Comparison of ENCODE assay signal across 19 cellular contexts in genomic region chr10:124173298-124173900, GRCh38.
"Had no signal": no experiment of that assay in that cellular context is flagged by ENCODE, and none has a peak within 500 bp of the region (broad histone marks: within the 10 kb centered on the region; RNA-seq: fewer than 3 reads in every experiment).

No MANE protein-coding gene starts in this region.

- H3K4me3 ChIP-seq: cardiac muscle cell, dorsolateral prefrontal cortex, left lung, upper lobe of right lung had no signal

- H3K4me1 Mint-ChIP-seq: endodermal cell had no signal

- H3K36me3 Mint-ChIP-seq: activated naive CD8-positive, alpha-beta T cell treated with anti-CD3 and anti-CD28 coated beads, Interleukin-2, amount 10 ng/mL, durations not matched to agents 7 days and 5 days had no signal

- H3K27me3 ChIP-seq: cardiac muscle cell, dorsolateral prefrontal cortex, foreskin keratinocyte, upper lobe of right lung had no signal

- H3K4me3 Mint-ChIP-seq: activated naive CD8-positive, alpha-beta T cell treated with anti-CD3 and anti-CD28 coated beads, Interleukin-2, amount 10 ng/mL, durations not matched to agents 7 days and 5 days; activated T-cell treated with anti-CD3 and anti-CD28 coated beads, Interleukin-2, amount 50 U/mL, for 24 hours; endodermal cell had no signal

- H3K27ac Mint-ChIP-seq: activated naive CD8-positive, alpha-beta T cell treated with anti-CD3 and anti-CD28 coated beads, Interleukin-2, amount 10 ng/mL, durations not matched to agents 7 days and 5 days; activated T-cell treated with anti-CD3 and anti-CD28 coated beads, Interleukin-2, amount 50 U/mL, for 24 hours; activated T-helper 2 cell treated with anti-CD3 and anti-CD28 coated beads, Interferon-gamma antibody, Interleukin-2, Interleukin-4, amounts not matched to agents 10 μg/mL and 5 μg/mL and 100 μg/mL, durations not matched to agents 14 hours and 24 hours and 36 hours; endodermal cell had no signal

- H3K9me3 Mint-ChIP-seq: activated naive CD8-positive, alpha-beta T cell treated with anti-CD3 and anti-CD28 coated beads, Interleukin-2, amount 10 ng/mL, durations not matched to agents 7 days and 5 days; activated T-cell treated with anti-CD3 and anti-CD28 coated beads, Interleukin-2, amount 50 U/mL, for 24 hours; activated T-helper 2 cell treated with anti-CD3 and anti-CD28 coated beads, Interferon-gamma antibody, Interleukin-2, Interleukin-4, amounts not matched to agents 10 μg/mL and 5 μg/mL and 100 μg/mL, durations not matched to agents 14 hours and 24 hours and 36 hours; endodermal cell had no signal

- H3K36me3 ChIP-seq: cardiac muscle cell, left lung, neutrophil, upper lobe of right lung, WERI-Rb-1 had no signal

- DNase-seq: activated CD4-positive, alpha-beta T cell treated with anti-CD3 and anti-CD28 coated beads, Interleukin-2, amount 50 U/mL, for 48 hours; activated naive CD4-positive, alpha-beta T cell treated with Interleukin-2 at 50 U/mL for 16 hours; activated naive CD8-positive, alpha-beta T cell treated with anti-CD3 and anti-CD28 coated beads, Interleukin-2, amount 10 ng/mL, durations not matched to agents 7 days and 5 days; amygdala; foreskin keratinocyte; glutamatergic neuron; hypothalamus; left lung; mammary epithelial cell; stimulated activated CD4-positive, alpha-beta T cell treated with anti-CD3 and anti-CD28 coated beads, Interleukin-4, amount 100 ng/mL, for 24 hours; stimulated activated naive CD4-positive, alpha-beta T cell; upper lobe of right lung; WERI-Rb-1 had no signal

- H3K27ac ChIP-seq: cardiac muscle cell, dorsolateral prefrontal cortex, foreskin keratinocyte, left lung, neutrophil, upper lobe of right lung, WERI-Rb-1 had no signal

- H3K4me1 ChIP-seq: foreskin keratinocyte, left lung, upper lobe of right lung had no signal

- H3K9me3 ChIP-seq: left lung, neutrophil, upper lobe of right lung had no signal
